In genomic region chr2:110338277-110339003, GRCh38 we compare ENCODE assay signal across 7 cellular contexts.
DNase-seq lines count a peak whose midpoint lies in the region; ATAC-seq and TF ChIP-seq lines count a peak whose summit lies in the region.
"Not testable (repeated sequence)": the region's sequence is repeated elsewhere in the genome, so short reads cannot be mapped to it uniquely, and the experiment has no call there.

No MANE protein-coding gene starts in this region.

- not testable (repeated sequence) for H2AFZ ChIP-seq in PC-3 (ENCODE audit: low read length)

- not testable (repeated sequence) for H3K4me3 Mint-ChIP-seq in WTC11, type B pancreatic cell

- H3K79me2 ChIP-seq in PC-3 (ENCODE audit: low read length), result not testable (repeated sequence)

- not testable (repeated sequence) for H3K4me2 ChIP-seq in PC-3 (ENCODE audit: low read length)

- H3K36me3 ChIP-seq in PC-3 (ENCODE audit: low read depth, low read length), result not testable (repeated sequence)

- H3K4me1 ChIP-seq in PC-3 (ENCODE audit: insufficient read depth, low read length), result not testable (repeated sequence)

- not testable (repeated sequence) for H3K27me3 Mint-ChIP-seq in WTC11 (ENCODE audit: low read depth); type B pancreatic cell

- H4K20me1 ChIP-seq in PC-3 (ENCODE audit: low read length), result not testable (repeated sequence)

- POLR2A ChIA-PET in PC-3 (lab: Charles Lee; ENCODE audit: unreplicated experiment); WTC11 (lab: Charles Lee): not testable (repeated sequence)

- H3F3A ChIP-seq in PC-3 (ENCODE audit: low read length, unreplicated experiment), result not testable (repeated sequence)

- H3K9me3 ChIP-seq in PC-3 (ENCODE audit: low read length), result not testable (repeated sequence)

- not testable (repeated sequence) for H3K9me2 ChIP-seq in PC-3 (replicated peaks; ENCODE audit: low read length)

- H3K27me3 ChIP-seq in PC-3 (ENCODE audit: low read length), result not testable (repeated sequence)

- not testable (repeated sequence) for H3K9me3 Mint-ChIP-seq in WTC11, type B pancreatic cell

- H3K27ac ChIP-seq in PC-3 (ENCODE audit: low read length), result not testable (repeated sequence)

- H3K27ac Mint-ChIP-seq in WTC11, type B pancreatic cell: not testable (repeated sequence)

- peak; percentile 10; the same call in 1 of the 2 replicates for ATAC-seq in PC-3
- peak; percentile 41 for ATAC-seq in WTC11
- ATAC-seq in left colon, result peak; percentile 25

- CTCF ChIA-PET in PC-3 (lab: Charles Lee); WTC11 (lab: Charles Lee): not testable (repeated sequence)

- intact Hi-C loops in PC-3 (cut with micrococcal nuclease); left colon (cut with DNase I, micrococcal nuclease); posterior vena cava (cut with DNase I): not testable (repeated sequence)

- DNase-seq in H4 (ENCODE audit: low spot score) (peak; percentile 1), glomerular visceral epithelial cell (ENCODE audit: extremely low spot score) (peak; percentile 9), left colon (peak; percentile 25 to 36), posterior vena cava (ENCODE audit: low spot score) (peak; percentile 49), type B pancreatic cell (ENCODE audit: extremely low spot score, unreplicated experiment) (peak; percentile 45)
- DNase-seq in PC-3; WTC11 (ENCODE audit: low spot score): not testable (repeated sequence)

- H3K4me3 ChIP-seq in PC-3 (ENCODE audit: low read length), result not testable (repeated sequence)

- TF ChIP-seq CTCF in PC-3 (conservative IDR thresholded peaks at IDR 0.05; ENCODE audit: low read depth, low read length); WTC11 (IDR thresholded peaks at IDR 0.05); type B pancreatic cell (conservative IDR thresholded peaks at IDR 0.05): not testable (repeated sequence)

- BruUV-seq in PC-3 (replicated peaks; lab: Mats Ljungman, UMichigan), result not testable (repeated sequence)

- H3K9ac ChIP-seq in PC-3 (ENCODE audit: low read length), result not testable (repeated sequence)

- not testable (repeated sequence) for H3K36me3 Mint-ChIP-seq in WTC11, type B pancreatic cell

- not testable (repeated sequence) for H3K4me1 Mint-ChIP-seq in WTC11; type B pancreatic cell (ENCODE audit: unreplicated experiment)
